Comparison of ENCODE assay signal across 1 cellular context in genomic region chr11:12810497-12810896, GRCh38.
TF ChIP-seq lines count a peak whose summit lies in the region.

No MANE protein-coding gene starts in this region.

TF ChIP-seq in WTC11, 78 proteins besides CTCF, POLR2A, EP300 and RAD21 (continued from another document):
- TF ChIP-seq, protein P1, sequence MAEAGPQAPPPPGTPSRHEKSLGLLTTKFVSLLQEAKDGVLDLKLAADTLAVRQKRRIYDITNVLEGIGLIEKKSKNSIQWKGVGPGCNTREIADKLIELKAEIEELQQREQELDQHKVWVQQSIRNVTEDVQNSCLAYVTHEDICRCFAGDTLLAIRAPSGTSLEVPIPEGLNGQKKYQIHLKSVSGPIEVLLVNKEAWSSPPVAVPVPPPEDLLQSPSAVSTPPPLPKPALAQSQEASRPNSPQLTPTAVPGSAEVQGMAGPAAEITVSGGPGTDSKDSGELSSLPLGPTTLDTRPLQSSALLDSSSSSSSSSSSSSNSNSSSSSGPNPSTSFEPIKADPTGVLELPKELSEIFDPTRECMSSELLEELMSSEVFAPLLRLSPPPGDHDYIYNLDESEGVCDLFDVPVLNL (CRISPR knock-in tag; IDR thresholded peaks at IDR 0.05; ENCODE audit: borderline replicate concordance, low read depth) = no peak
- TF ChIP-seq, protein P2, sequence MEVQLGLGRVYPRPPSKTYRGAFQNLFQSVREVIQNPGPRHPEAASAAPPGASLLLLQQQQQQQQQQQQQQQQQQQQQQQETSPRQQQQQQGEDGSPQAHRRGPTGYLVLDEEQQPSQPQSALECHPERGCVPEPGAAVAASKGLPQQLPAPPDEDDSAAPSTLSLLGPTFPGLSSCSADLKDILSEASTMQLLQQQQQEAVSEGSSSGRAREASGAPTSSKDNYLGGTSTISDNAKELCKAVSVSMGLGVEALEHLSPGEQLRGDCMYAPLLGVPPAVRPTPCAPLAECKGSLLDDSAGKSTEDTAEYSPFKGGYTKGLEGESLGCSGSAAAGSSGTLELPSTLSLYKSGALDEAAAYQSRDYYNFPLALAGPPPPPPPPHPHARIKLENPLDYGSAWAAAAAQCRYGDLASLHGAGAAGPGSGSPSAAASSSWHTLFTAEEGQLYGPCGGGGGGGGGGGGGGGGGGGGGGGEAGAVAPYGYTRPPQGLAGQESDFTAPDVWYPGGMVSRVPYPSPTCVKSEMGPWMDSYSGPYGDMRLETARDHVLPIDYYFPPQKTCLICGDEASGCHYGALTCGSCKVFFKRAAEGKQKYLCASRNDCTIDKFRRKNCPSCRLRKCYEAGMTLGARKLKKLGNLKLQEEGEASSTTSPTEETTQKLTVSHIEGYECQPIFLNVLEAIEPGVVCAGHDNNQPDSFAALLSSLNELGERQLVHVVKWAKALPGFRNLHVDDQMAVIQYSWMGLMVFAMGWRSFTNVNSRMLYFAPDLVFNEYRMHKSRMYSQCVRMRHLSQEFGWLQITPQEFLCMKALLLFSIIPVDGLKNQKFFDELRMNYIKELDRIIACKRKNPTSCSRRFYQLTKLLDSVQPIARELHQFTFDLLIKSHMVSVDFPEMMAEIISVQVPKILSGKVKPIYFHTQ (CRISPR knock-in tag; IDR thresholded peaks at IDR 0.05) = no peak
- TF ChIP-seq ZNF232 (CRISPR knock-in tag; IDR thresholded peaks at IDR 0.05) = no peak
TF ChIP-seq in WTC11: peak in this region for 0.
